ENCODE assay signal across 24 cellular contexts in genomic region chr15:72163719-72164118, GRCh38. TPM values are rescaled to one million over a fixed set of nuclear protein-coding genes. Genes with fewer than 3 reads are reported as not detected.
DNase-seq lines count a peak whose midpoint lies in the region; ATAC-seq and TF ChIP-seq lines count a peak whose summit lies in the region.
"Had no signal": no experiment of that assay in that cellular context is flagged by ENCODE, and none has a peak within 500 bp of the region (broad histone marks: within the 10 kb centered on the region; RNA-seq: fewer than 3 reads in every experiment).

No MANE protein-coding gene starts in this region.

- H3K4me1 Mint-ChIP-seq in brain, result peaks cover 35% of the 10 kb centered on the region
- H3K4me1 Mint-ChIP-seq: IgD-negative memory B cell had no signal

- TF ChIP-seq CTCF in brain (conservative IDR thresholded peaks at IDR 0.05), result no peak
- no peak for TF ChIP-seq CTCF in gastrocnemius medialis (IDR thresholded peaks at IDR 0.05 in 4 of 5, conservative IDR thresholded peaks at IDR 0.05 in 1 of 5)

- ATAC-seq in gastrocnemius medialis, result no peak
- ATAC-seq: CD8-positive, alpha-beta T cell had no signal

- no peak overlapping the region for H3K4me3 ChIP-seq in gastrocnemius medialis
- H3K4me3 ChIP-seq: GM23248, HAP-1, MG63, Peyer's patch had no signal

- DNase-seq in NCI-H748 (lab: John Stamatoyannopoulos, UW; ENCODE audit: unreplicated experiment) (peak; percentile 34), NCI-H748 treated with DMSO at 0.1 percent for 48 hours (lab: John Stamatoyannopoulos, UW) (no peak), inferior parietal cortex (ENCODE audit: extremely low spot score) (peak; percentile 33), putamen (ENCODE audit: low spot score) (peak; percentile 54), NCI-H128 (lab: John Stamatoyannopoulos, UW; ENCODE audit: unreplicated experiment) (no peak), cortex of kidney (lab: John Stamatoyannopoulos, UW) (no peak), gastrocnemius medialis (no peak)
- DNase-seq: AML-193; CD8-positive, alpha-beta T cell; DND-41; GM23248; Kasumi-1; MG63; NCI-H1417 treated with DMSO at 0.1 percent for 48 hours; NCI-H187; NCI-H2107; NCI-H2227 treated with DMSO at 0.1 percent for 48 hours; NCI-H510A; Peyer's patch had no signal

- in situ Hi-C loops in gastrocnemius medialis (cut with MboI; ENCODE audit: low sequenced_read_pairs in 4 of 4), result loop anchor here in 3 of 4 donors (25.0 kb wide), 5 partner anchors 251 to 701 kb away; no protein-coding TSS in a partner anchor

- peaks cover 8 to 14% of the 10 kb centered on the region in 2 donors for H3K4me1 ChIP-seq in gastrocnemius medialis
- H3K4me1 ChIP-seq: HAP-1 had no signal

- H3K4me3 Mint-ChIP-seq in brain, result peak overlapping the region in 3 of 5 experiments; percentile 19 to 67 (median 47)
- H3K4me3 Mint-ChIP-seq: CD8-positive, alpha-beta T cell; IgD-negative memory B cell had no signal

- no peaks in the 10 kb centered on the region for H3K36me3 ChIP-seq in gastrocnemius medialis
- H3K36me3 ChIP-seq: HAP-1, MG63, Peyer's patch had no signal

- no peaks in the 10 kb centered on the region for H3K9me3 Mint-ChIP-seq in brain
- H3K9me3 Mint-ChIP-seq: CD8-positive, alpha-beta T cell; IgD-negative memory B cell had no signal

- H3K27me3 ChIP-seq in gastrocnemius medialis, result no peaks in the 10 kb centered on the region
- H3K27me3 ChIP-seq: MG63, Peyer's patch had no signal

- H3K27ac ChIP-seq in gastrocnemius medialis, result no peak overlapping the region
- H3K27ac ChIP-seq: 22Rv1, GM23248, Peyer's patch had no signal

- TF ChIP-seq POLR2A in gastrocnemius medialis (IDR thresholded peaks at IDR 0.05), result no peak

- peaks cover 4% of the 10 kb centered on the region for H3K27me3 Mint-ChIP-seq in brain

- H3K27ac Mint-ChIP-seq in brain, result peak overlapping the region in 4 of 5 experiments; percentile 78 to 99 (median 91)
- H3K27ac Mint-ChIP-seq: CD8-positive, alpha-beta T cell; IgD-negative memory B cell had no signal

- intact Hi-C loops in gastrocnemius medialis (cut with DNase I; ENCODE audit: low total_unique reads), result no loop called here

- H3K36me3 Mint-ChIP-seq in brain, result no peaks in the 10 kb centered on the region
- H3K36me3 Mint-ChIP-seq: CD8-positive, alpha-beta T cell; IgD-negative memory B cell had no signal

- H3K9me3 ChIP-seq in gastrocnemius medialis, result no peaks in the 10 kb centered on the region
- H3K9me3 ChIP-seq: HAP-1, MG63, Peyer's patch had no signal

RNA-seq across cellular contexts. Expression of gene GRAMD2A, which starts 33.9 kb away (rescaled TPM):
- polyA plus RNA-seq in brain (ENCODE audit: insufficient read depth, low read depth, low replicate concordance), result 3.0 TPM
- total RNA-seq in gastrocnemius medialis, result not detected
- total RNA-seq: CD8-positive, alpha-beta T cell; GM23248; OCI-LY7 had no signal
- polyA plus RNA-seq: GM23248, IgD-negative memory B cell had no signal

RNA-seq across cellular contexts. Expression of gene SENP8, which starts 45.5 kb away (rescaled TPM):
- polyA plus RNA-seq in brain (ENCODE audit: insufficient read depth, low read depth, low replicate concordance), result 1.9 TPM
- total RNA-seq in gastrocnemius medialis, result 1 to 10 TPM; 1.0 to 3.6 (median 2.7) TPM

RNA-seq across cellular contexts. Expression of gene MYO9A, which starts 45.8 kb away (rescaled TPM):
- 3.2 TPM for polyA plus RNA-seq in brain (ENCODE audit: insufficient read depth, low read depth, low replicate concordance)
- total RNA-seq in gastrocnemius medialis, result 10 to 100 TPM; 21.0 to 40.9 (median 24.2) TPM

Comparison
In these comparisons a context has a peak if more than half of its experiments do, and no peak if none do; other contexts are left out.
1. DNase-seq: peak in NCI-H748 (single experiment), inferior parietal cortex (single experiment) and putamen (single experiment); none in NCI-H748 treated with DMSO at 0.1 percent for 48 hours (single experiment), NCI-H128 (single experiment), cortex of kidney (single experiment) and gastrocnemius medialis (0 of 2).